ENCODE assay signal across 1 cellular context in genomic region chr20:11919046-11919445, GRCh38.
TF ChIP-seq lines count a peak whose summit lies in the region.

No MANE protein-coding gene starts in this region.

TF ChIP-seq in WTC11, 78 proteins besides CTCF, POLR2A, EP300 and RAD21 (continued from another document):
- TF ChIP-seq E2F4 (CRISPR knock-in tag; IDR thresholded peaks at IDR 0.05; ENCODE audit: borderline replicate concordance, low read depth) (no peak), RORB (CRISPR knock-in tag; IDR thresholded peaks at IDR 0.05) (no peak), CBFB (CRISPR knock-in tag; IDR thresholded peaks at IDR 0.05; ENCODE audit: low read depth) (no peak), CREB1 (CRISPR knock-in tag; IDR thresholded peaks at IDR 0.05) (no peak), GTF2I (CRISPR knock-in tag; conservative IDR thresholded peaks at IDR 0.05) (no peak), ZNF416 (CRISPR knock-in tag; IDR thresholded peaks at IDR 0.05) (no peak)
